Comparison of ENCODE assay signal across 17 cellular contexts in the genomic region with DNA sequence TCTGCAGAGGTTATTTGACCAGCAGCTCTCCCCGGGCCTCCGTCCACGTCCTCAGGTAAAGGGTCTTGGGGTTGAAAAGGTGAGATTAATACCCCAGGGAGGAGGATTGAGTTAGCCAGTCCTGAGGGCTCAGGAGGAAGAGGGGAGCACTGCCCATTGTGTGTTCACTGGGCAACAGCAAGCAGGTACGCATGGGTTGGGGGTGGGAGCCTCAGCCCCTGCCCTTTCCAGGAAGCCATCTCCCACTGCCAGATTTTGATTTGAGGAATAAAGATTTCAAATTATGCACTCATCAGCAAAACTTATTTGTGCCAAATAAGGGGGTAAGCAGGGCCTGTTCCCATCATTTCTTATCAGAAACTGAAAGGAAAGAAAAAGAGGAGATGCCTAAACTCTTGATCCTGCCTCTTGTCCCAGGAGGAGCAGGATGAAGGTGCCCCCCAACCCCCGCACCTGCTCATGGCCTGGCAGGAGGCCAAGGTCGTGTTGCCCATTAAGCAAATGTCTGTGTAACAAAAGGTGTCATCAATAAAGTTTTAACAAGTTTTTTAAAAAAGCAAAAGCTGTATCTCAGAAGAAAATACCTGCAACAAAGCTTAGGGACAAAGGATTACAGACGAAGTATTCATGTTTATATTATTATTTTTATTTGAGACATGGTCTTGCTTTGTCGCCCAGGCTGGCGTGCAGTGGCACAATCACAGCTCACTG.
DNase-seq lines count a peak whose midpoint lies in the region; FAIRE-seq and TF ChIP-seq lines count a peak whose summit lies in the region.
"Had no signal": no experiment of that assay in that cellular context is flagged by ENCODE, and none has a peak within 500 bp of the region (broad histone marks: within the 10 kb centered on the region; RNA-seq: fewer than 3 reads in every experiment).

No MANE protein-coding gene starts in this region.

- intact Hi-C loops in endothelial cell of umbilical vein (cut with micrococcal nuclease): loop anchor here (5.0 kb wide), 1 partner anchor 288 kb away; no protein-coding TSS in a partner anchor

- TSS peak; percentile 5 for BruUV-seq in endothelial cell of umbilical vein (replicated peaks; lab: Mats Ljungman, UMichigan)

- H3K27me3 ChIP-seq in endothelial cell of umbilical vein (ENCODE audit: control insufficient read depth in 2 of 2, insufficient read depth in 2 of 2, low read length in 2 of 2) (no peaks in the 10 kb centered on the region), parathyroid adenoma (ENCODE audit: control insufficient read depth, insufficient read depth, low read length) (no peaks in the 10 kb centered on the region)
- H3K27me3 ChIP-seq: pancreas, vagina had no signal

- no peak for FAIRE-seq in endothelial cell of umbilical vein (lab: Jason Lieb, UNC)
- FAIRE-seq: G401.6, pancreas, small intestine had no signal

- H3K4me1 ChIP-seq in endothelial cell of umbilical vein (ENCODE audit: control insufficient read depth, extremely low read depth, insufficient read depth, low read length) (no peaks in the 10 kb centered on the region), parathyroid adenoma (no peaks in the 10 kb centered on the region)
- H3K4me1 ChIP-seq: heart right ventricle, pancreas, vagina had no signal

- H3K9ac ChIP-seq in endothelial cell of umbilical vein (replicated peaks; ENCODE audit: extremely low read depth, insufficient read depth, low read length): no peak overlapping the region
- H3K9ac ChIP-seq in parathyroid adenoma: no peak overlapping the region

- H3K79me2 ChIP-seq in endothelial cell of umbilical vein (ENCODE audit: control insufficient read depth, insufficient read depth, low read length) (no peaks in the 10 kb centered on the region), parathyroid adenoma (no peaks in the 10 kb centered on the region)

- H3K4me2 ChIP-seq in endothelial cell of umbilical vein (ENCODE audit: insufficient read depth, low read length) (no peak overlapping the region), parathyroid adenoma (ENCODE audit: low read length) (no peak overlapping the region)

- no peak overlapping the region for H2AFZ ChIP-seq in endothelial cell of umbilical vein (ENCODE audit: low read depth, low read length)
- peak overlapping the region; percentile 31 for H2AFZ ChIP-seq in parathyroid adenoma

- H3K36me3 Mint-ChIP-seq in activated T-cell treated with anti-CD3 and anti-CD28 coated beads, Interleukin-2, amount 50 U/mL, for 24 hours (ENCODE audit: low read depth): peaks cover 83% of the 10 kb centered on the region

- no peak for DNase-seq in activated T-cell treated with anti-CD3 and anti-CD28 coated beads, Interleukin-2, amount 50 U/mL, for 24 hours
- no peak for DNase-seq in activated T-cell treated with anti-CD3 and anti-CD28 coated beads, Interleukin-2, amount 50 U/mL, for 1 hour
- DNase-seq in RWPE1 (ENCODE audit: low spot score): no peak
- DNase-seq in endothelial cell of umbilical vein (ENCODE audit: low read depth, low spot score): no peak
- DNase-seq in D341Med (ENCODE audit: low spot score): no peak
- no peak for DNase-seq in GF-D8 (lab: John Stamatoyannopoulos, UW)
- no peak for DNase-seq in NCI-H69 (lab: John Stamatoyannopoulos, UW)
- DNase-seq: activated T-cell treated with anti-CD3 and anti-CD28 coated beads for 4 hours, heart right ventricle, NCI-H1048, pancreas, SHP77, small intestine had no signal

- H4K20me1 ChIP-seq in endothelial cell of umbilical vein (replicated peaks; ENCODE audit: control insufficient read depth, extremely low read depth, insufficient read depth, low read length): no peaks in the 10 kb centered on the region

- peaks cover 3% of the 10 kb centered on the region for H3K9me3 Mint-ChIP-seq in activated T-cell treated with anti-CD3 and anti-CD28 coated beads, Interleukin-2, amount 50 U/mL, for 24 hours

- TF ChIP-seq POLR2A in endothelial cell of umbilical vein (IDR thresholded peaks at IDR 0.05; ENCODE audit: low read depth, low read length): no peak

- H3K9me1 ChIP-seq in endothelial cell of umbilical vein (replicated peaks; ENCODE audit: control insufficient read depth, extremely low read depth, insufficient read depth, low read length): no peaks in the 10 kb centered on the region

- peaks cover 38% of the 10 kb centered on the region for H3K4me1 Mint-ChIP-seq in activated T-cell treated with anti-CD3 and anti-CD28 coated beads, Interleukin-2, amount 50 U/mL, for 24 hours (ENCODE audit: low read depth)

- POLR2A ChIA-PET in RWPE1 (lab: Yijun Ruan, JAX; ENCODE audit: low non-redundant PET) (no interaction called here), endothelial cell of umbilical vein (lab: Charles Lee) (no interaction called here)

- H3K27me3 Mint-ChIP-seq in activated T-cell treated with anti-CD3 and anti-CD28 coated beads, Interleukin-2, amount 50 U/mL, for 24 hours: no peaks in the 10 kb centered on the region

- H3K4me3 Mint-ChIP-seq in activated T-cell treated with anti-CD3 and anti-CD28 coated beads, Interleukin-2, amount 50 U/mL, for 24 hours: no peak overlapping the region

- dilution Hi-C loops in endothelial cell of umbilical vein (cut with MboI; ENCODE audit: extremely low pct_ligation_motif_present, low sequenced_read_pairs): no loop called here

- CTCF ChIA-PET in RWPE1 (lab: Yijun Ruan, JAX): no interaction called here
- CTCF ChIA-PET in endothelial cell of umbilical vein (lab: Charles Lee): interaction anchor here (1.4 kb wide), 1 partner anchor 86 kb away, joined by 3 read pairs; no protein-coding TSS in a partner anchor

- TF ChIP-seq CTCF in RWPE1 (conservative IDR thresholded peaks at IDR 0.05; ENCODE audit: low read depth): no peak
- TF ChIP-seq CTCF in endothelial cell of umbilical vein (IDR thresholded peaks at IDR 0.05; ENCODE audit: extremely low read depth in 1 of 2, insufficient read depth in 1 of 2, low read depth in 1 of 2, low read length in 2 of 2): no peak
- no peak for TF ChIP-seq CTCF in parathyroid adenoma (IDR thresholded peaks at IDR 0.05)

- peak overlapping the region; percentile 59 for H3K27ac Mint-ChIP-seq in activated T-cell treated with anti-CD3 and anti-CD28 coated beads, Interleukin-2, amount 50 U/mL, for 24 hours

- H3K27ac ChIP-seq in RWPE1 (peak overlapping the region; percentile 68), endothelial cell of umbilical vein (ENCODE audit: insufficient read depth, low read depth, low read length) (no peak overlapping the region), parathyroid adenoma (no peak overlapping the region)
- H3K27ac ChIP-seq: coronary artery, heart right ventricle, pancreas, vagina had no signal

- H3K9me3 ChIP-seq in endothelial cell of umbilical vein (replicated peaks; ENCODE audit: control insufficient read depth, insufficient read depth, low read length): no peaks in the 10 kb centered on the region
- no peaks in the 10 kb centered on the region for H3K9me3 ChIP-seq in parathyroid adenoma (ENCODE audit: control insufficient read depth, low read length)
- H3K9me3 ChIP-seq: pancreas, vagina had no signal

- H3K4me3 ChIP-seq in endothelial cell of umbilical vein (replicated peaks in 1 of 3; ENCODE audit: insufficient read depth in 1 of 3, low read depth in 1 of 3, low read length in 3 of 3) (no peak overlapping the region), parathyroid adenoma (ENCODE audit: low read depth, low read length) (no peak overlapping the region)
- H3K4me3 ChIP-seq: coronary artery, heart right ventricle, pancreas, vagina had no signal

- peaks cover 2 to 7% of the 10 kb centered on the region in 2 experiments for H3K36me3 ChIP-seq in endothelial cell of umbilical vein (ENCODE audit: control insufficient read depth in 2 of 2, extremely low read depth in 1 of 2, insufficient read depth in 2 of 2, low read length in 2 of 2)
- H3K36me3 ChIP-seq in parathyroid adenoma (ENCODE audit: control insufficient read depth, insufficient read depth, low read length): no peaks in the 10 kb centered on the region
- H3K36me3 ChIP-seq: pancreas, vagina had no signal

TF ChIP-seq in endothelial cell of umbilical vein, 7 proteins besides CTCF, POLR2A, EP300 and RAD21:
- TF ChIP-seq EZH2 (IDR thresholded peaks at IDR 0.05; ENCODE audit: borderline replicate concordance, low read depth, low read length, severe bottlenecking) (no peak), GATA2 (IDR thresholded peaks at IDR 0.05; ENCODE audit: insufficient read depth, insufficient read length, low read depth, low read length) (no peak), POLR2AphosphoS5 (IDR thresholded peaks at IDR 0.05; ENCODE audit: insufficient read depth, low read depth, low read length) (no peak), JUN (IDR thresholded peaks at IDR 0.05; ENCODE audit: borderline replicate concordance, insufficient read depth, insufficient read length, low read depth) (no peak), FOS (IDR thresholded peaks at IDR 0.05; ENCODE audit: borderline replicate concordance, insufficient read depth, low read length) (no peak), MYC (IDR thresholded peaks at IDR 0.05; ENCODE audit: low read depth, low read length) (no peak)
- TF ChIP-seq, protein P1, sequence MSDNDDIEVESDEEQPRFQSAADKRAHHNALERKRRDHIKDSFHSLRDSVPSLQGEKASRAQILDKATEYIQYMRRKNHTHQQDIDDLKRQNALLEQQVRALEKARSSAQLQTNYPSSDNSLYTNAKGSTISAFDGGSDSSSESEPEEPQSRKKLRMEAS (IDR thresholded peaks at IDR 0.05; ENCODE audit: insufficient read depth, insufficient read length): no peak
